ENCODE assay signal across 8 cellular contexts in genomic region chr19:14147797-14148605, GRCh38. TPM values are rescaled to one million over a fixed set of nuclear protein-coding genes. Genes with fewer than 3 reads are reported as not detected.
DNase-seq lines count a peak whose midpoint lies in the region; ATAC-seq and TF ChIP-seq lines count a peak whose summit lies in the region.

No MANE protein-coding gene starts in this region.

- peak overlapping the region; percentile 96 for H3K27ac Mint-ChIP-seq in activated naive CD4-positive, alpha-beta T cell treated with anti-CD3 and anti-CD28 coated beads, Interleukin-2, amount 10 ng/mL, durations not matched to agents 7 days and 5 days
- peak overlapping the region; percentile 57 to 75 (median 74) for H3K27ac Mint-ChIP-seq in nephron

- H3F3A ChIP-seq in PC-3 (ENCODE audit: low read length, unreplicated experiment) = no peaks in the 10 kb centered on the region

- no peak overlapping the region for H3K9ac ChIP-seq in PC-3 (ENCODE audit: low read length)

- H3K27me3 ChIP-seq in PC-3 (ENCODE audit: low read length) (no peaks in the 10 kb centered on the region), foreskin keratinocyte (no peaks in the 10 kb centered on the region), thoracic aorta (replicated peaks; ENCODE audit: insufficient read depth) (no peaks in the 10 kb centered on the region)

- peaks cover 6% of the 10 kb centered on the region for H3K36me3 Mint-ChIP-seq in activated naive CD4-positive, alpha-beta T cell treated with anti-CD3 and anti-CD28 coated beads, Interleukin-2, amount 10 ng/mL, durations not matched to agents 7 days and 5 days
- peaks cover 10% of the 10 kb centered on the region for H3K36me3 Mint-ChIP-seq in nephron (ENCODE audit: low read depth)

- CTCF ChIA-PET in PC-3 (lab: Charles Lee) = interaction anchor here (0.8 to 1.3 kb wide), 3 partner anchors 11 to 200 kb away, joined by 3 to 5 read pairs (median 4); no protein-coding TSS in a partner anchor
- CTCF ChIA-PET in activated naive CD4-positive, alpha-beta T cell treated with anti-CD3 and anti-CD28 coated beads, Interleukin-2, amount 10 ng/mL, durations not matched to agents 7 days and 5 days (lab: Charles Lee) = interaction anchor here (0.6 to 2.0 kb wide), 6 partner anchors 8 to 1487 kb away, joined by 3 to 11 read pairs (median 4); partner anchors contain the start of gene ASF1B

- no peaks in the 10 kb centered on the region for H3K9me2 ChIP-seq in PC-3 (replicated peaks; ENCODE audit: low read length)

- H3K79me2 ChIP-seq in PC-3 (ENCODE audit: low read length) = no peaks in the 10 kb centered on the region

- H3K4me3 ChIP-seq in PC-3 (ENCODE audit: low read length) (no peak overlapping the region), thoracic aorta (peak overlapping the region; percentile 45)

- no peaks in the 10 kb centered on the region for H3K27me3 Mint-ChIP-seq in activated naive CD4-positive, alpha-beta T cell treated with anti-CD3 and anti-CD28 coated beads, Interleukin-2, amount 10 ng/mL, durations not matched to agents 7 days and 5 days
- peaks cover 4% of the 10 kb centered on the region for H3K27me3 Mint-ChIP-seq in nephron (ENCODE audit: low read depth)

- no TSS peak for BruUV-seq in PC-3 (replicated peaks; lab: Mats Ljungman, UMichigan)

- H3K9me3 Mint-ChIP-seq in activated naive CD4-positive, alpha-beta T cell treated with anti-CD3 and anti-CD28 coated beads, Interleukin-2, amount 10 ng/mL, durations not matched to agents 7 days and 5 days = no peaks in the 10 kb centered on the region
- H3K9me3 Mint-ChIP-seq in nephron = no peaks in the 10 kb centered on the region

- peak; percentile 92 for TF ChIP-seq CTCF in PC-3 (conservative IDR thresholded peaks at IDR 0.05; ENCODE audit: low read depth, low read length)
- peak; percentile 71 for TF ChIP-seq CTCF in foreskin keratinocyte (conservative IDR thresholded peaks at IDR 0.05)
- peak; percentile 84 to 89 (median 87) for TF ChIP-seq CTCF in nephron (IDR thresholded peaks at IDR 0.05; ENCODE audit: unreplicated experiment in 3 of 3)
- peak; percentile 89 for TF ChIP-seq CTCF in thoracic aorta (IDR thresholded peaks at IDR 0.05)

- H3K4me2 ChIP-seq in PC-3 (ENCODE audit: low read length) = peak overlapping the region; percentile 32

- peak overlapping the region; percentile 81 for H3K4me3 Mint-ChIP-seq in activated naive CD4-positive, alpha-beta T cell treated with anti-CD3 and anti-CD28 coated beads, Interleukin-2, amount 10 ng/mL, durations not matched to agents 7 days and 5 days
- H3K4me3 Mint-ChIP-seq in nephron = peak overlapping the region in 2 of 3 experiments; percentile 11 to 15

- no peaks in the 10 kb centered on the region for H3K36me3 ChIP-seq in PC-3 (ENCODE audit: low read depth, low read length)
- peaks cover 4% of the 10 kb centered on the region for H3K36me3 ChIP-seq in thoracic aorta

- DNase-seq in activated T-cell treated with anti-CD3 and anti-CD28 coated beads for 1 hour (ENCODE audit: low read depth) (peak; percentile 42), activated T-cell treated with anti-CD3 and anti-CD28 coated beads for 4 hours (no peak), PC-3 (peak; percentile 77), foreskin keratinocyte (peak in 1 of 2 donors; percentile 14), thoracic aorta (ENCODE audit: low spot score) (no peak)
- DNase-seq in activated naive CD4-positive, alpha-beta T cell treated with anti-CD3 and anti-CD28 coated beads, Interleukin-2, amount 10 ng/mL, durations not matched to agents 7 days and 5 days = peak; percentile 66

- H3K27ac ChIP-seq in PC-3 (ENCODE audit: low read length) = no peak overlapping the region
- H3K27ac ChIP-seq in foreskin keratinocyte = no peak overlapping the region
- H3K27ac ChIP-seq in thoracic aorta = peak overlapping the region; percentile 69 to 70

- H3K9me3 ChIP-seq in PC-3 (ENCODE audit: low read length) = no peaks in the 10 kb centered on the region
- H3K9me3 ChIP-seq in thoracic aorta = no peaks in the 10 kb centered on the region

- ATAC-seq in PC-3 (peak; percentile 89), foreskin keratinocyte (peak; percentile 54), thoracic aorta (ENCODE audit: insufficient number of reproducible peaks, low FRiP score, low read depth) (peak; percentile 28), GM19351 (IDR thresholded peaks at IDR 0.05; ENCODE audit: unreplicated experiment) (no peak)

- H3K4me1 Mint-ChIP-seq in activated naive CD4-positive, alpha-beta T cell treated with anti-CD3 and anti-CD28 coated beads, Interleukin-2, amount 10 ng/mL, durations not matched to agents 7 days and 5 days = peaks cover 53% of the 10 kb centered on the region
- H3K4me1 Mint-ChIP-seq in nephron = peaks cover 18% of the 10 kb centered on the region

- H3K4me1 ChIP-seq in PC-3 (ENCODE audit: insufficient read depth, low read length) (no peaks in the 10 kb centered on the region), foreskin keratinocyte (no peaks in the 10 kb centered on the region), thoracic aorta (ENCODE audit: control insufficient read depth in 1 of 2, low read depth in 2 of 2) (peaks cover 11 to 28% of the 10 kb centered on the region in 2 donors)

- no peaks in the 10 kb centered on the region for H4K20me1 ChIP-seq in PC-3 (ENCODE audit: low read length)

- intact Hi-C loops in PC-3 (cut with micrococcal nuclease) = loop anchor here (1.0 to 2.0 kb wide), 2 partner anchors 59 to 200 kb away; partner anchors contain the start of gene ADGRL1

- peak overlapping the region; percentile 63 for H2AFZ ChIP-seq in PC-3 (ENCODE audit: low read length)

- POLR2A ChIA-PET in PC-3 (lab: Charles Lee; ENCODE audit: unreplicated experiment) = no interaction called here

RNA-seq across cellular contexts. Expression of gene ASF1B, which starts 11.6 kb away (rescaled TPM):
- total RNA-seq in PC-3 (2014; rRNA removed) (71.2 and 84.7 TPM in 2 replicates), foreskin keratinocyte (30.4 and 37.9 TPM in 2 replicates), thoracic aorta (1 to 10 TPM in 1 of 2 donors, under 1 TPM in 1; 0.14 to 1.1 TPM)
- polyA plus RNA-seq in foreskin keratinocyte = 35.5 and 44.2 TPM in 2 replicates

RNA-seq across cellular contexts. Expression of gene PRKACA, which starts 30.4 kb away (rescaled TPM):
- 50.2 and 72.9 TPM in 2 replicates for total RNA-seq in PC-3 (2014; rRNA removed)
- 36.0 and 37.1 TPM in 2 replicates for total RNA-seq in foreskin keratinocyte
- polyA plus RNA-seq in foreskin keratinocyte = 35.2 and 40.0 TPM in 2 replicates
- total RNA-seq in thoracic aorta = 100 to 1,000 TPM in 1 of 2 donors, 10 to 100 TPM in 1; 93.2 to 107 TPM

RNA-seq across cellular contexts. Expression of gene SAMD1, which starts 57.5 kb away (rescaled TPM):
- 62.2 and 90.5 TPM in 2 replicates for total RNA-seq in PC-3 (2014; rRNA removed)
- total RNA-seq in foreskin keratinocyte = 32.3 and 34.2 TPM in 2 replicates
- polyA plus RNA-seq in foreskin keratinocyte = 39.5 and 40.4 TPM in 2 replicates
- 10 to 100 TPM in 1 of 2 donors, 1 to 10 TPM in 1; 8.9 to 27.5 TPM for total RNA-seq in thoracic aorta

RNA-seq across cellular contexts. Expression of gene ADGRL1, which starts 58.0 kb away (rescaled TPM):
- total RNA-seq in PC-3 (2014; rRNA removed) = 37.2 and 39.3 TPM in 2 replicates
- total RNA-seq in foreskin keratinocyte = 4.8 and 10.9 TPM in 2 replicates
- polyA plus RNA-seq in foreskin keratinocyte = 2.5 and 5.6 TPM in 2 replicates
- total RNA-seq in thoracic aorta = 10 to 100 TPM; 15.4 to 15.7 TPM

Comparison
In these comparisons a context has a peak if more than half of its experiments do, and no peak if none do; other contexts are left out.
1. DNase-seq: peak in activated T-cell treated with anti-CD3 and anti-CD28 coated beads for 1 hour (single experiment), PC-3 (single experiment) and activated naive CD4-positive, alpha-beta T cell treated with anti-CD3 and anti-CD28 coated beads, Interleukin-2, amount 10 ng/mL, durations not matched to agents 7 days and 5 days (single experiment); none in activated T-cell treated with anti-CD3 and anti-CD28 coated beads for 4 hours (single experiment) and thoracic aorta (single experiment).
2. H3K27ac ChIP-seq: peak in thoracic aorta (2 of 2); none in PC-3 (single experiment) and foreskin keratinocyte (single experiment).
3. RNA of gene ASF1B, which starts 11.6 kb away (total RNA-seq): 71.2 to 84.7 TPM in PC-3 and 30.4 to 37.9 TPM in foreskin keratinocyte; 0.14 to 1.1 TPM in thoracic aorta; every median in the first group is over 10 times any median in the second.
4. Peak in every context shown above with its lines, with median percentiles within 50 percentile points of each other: CTCF ChIP-seq.